ENCODE assay signal across 23 cellular contexts in genomic region chr17:38697061-38697820, GRCh38. TPM values are rescaled to one million over a fixed set of nuclear protein-coding genes. Genes with fewer than 3 reads are reported as not detected.
DNase-seq lines count a peak whose midpoint lies in the region; ATAC-seq lines count a peak whose summit lies in the region.
"Had no signal": no experiment of that assay in that cellular context is flagged by ENCODE, and none has a peak within 500 bp of the region (broad histone marks: within the 10 kb centered on the region; RNA-seq: fewer than 3 reads in every experiment).

No MANE protein-coding gene starts in this region.

- peaks cover 51% of the 10 kb centered on the region for H3K4me1 Mint-ChIP-seq in activated naive CD4-positive, alpha-beta T cell treated with anti-CD3 and anti-CD28 coated beads, Interleukin-2, amount 50 U/mL, for 24 hours
- H3K4me1 Mint-ChIP-seq in activated naive CD8-positive, alpha-beta T cell treated with anti-CD3 and anti-CD28 coated beads for 36 hours = peaks cover 44% of the 10 kb centered on the region
- peaks cover 42% of the 10 kb centered on the region for H3K4me1 Mint-ChIP-seq in stimulated activated memory B cell treated with anti-CD40 and anti-IgM and Interleukin-4, amounts not matched to agents 10 μg/mL and 1 μg/mL and 100 μg/mL, for 72 hours

- H3K36me3 Mint-ChIP-seq in activated naive CD4-positive, alpha-beta T cell treated with anti-CD3 and anti-CD28 coated beads, Interleukin-2, amount 50 U/mL, for 24 hours = peaks cover 3% of the 10 kb centered on the region
- peaks cover 3% of the 10 kb centered on the region for H3K36me3 Mint-ChIP-seq in activated naive CD8-positive, alpha-beta T cell treated with anti-CD3 and anti-CD28 coated beads for 36 hours
- no peaks in the 10 kb centered on the region for H3K36me3 Mint-ChIP-seq in stimulated activated memory B cell treated with anti-CD40 and anti-IgM and Interleukin-4, amounts not matched to agents 10 μg/mL and 1 μg/mL and 100 μg/mL, for 72 hours

- no peaks in the 10 kb centered on the region for H3K27me3 Mint-ChIP-seq in activated naive CD4-positive, alpha-beta T cell treated with anti-CD3 and anti-CD28 coated beads, Interleukin-2, amount 50 U/mL, for 24 hours
- no peaks in the 10 kb centered on the region for H3K27me3 Mint-ChIP-seq in activated naive CD8-positive, alpha-beta T cell treated with anti-CD3 and anti-CD28 coated beads for 36 hours
- H3K27me3 Mint-ChIP-seq in stimulated activated memory B cell treated with anti-CD40 and anti-IgM and Interleukin-4, amounts not matched to agents 10 μg/mL and 1 μg/mL and 100 μg/mL, for 72 hours = no peaks in the 10 kb centered on the region

- DNase-seq in DMS53 (lab: John Stamatoyannopoulos, UW) (peak; percentile 72), DMS53 treated with DMSO at 0.1 percent for 48 hours (lab: John Stamatoyannopoulos, UW; ENCODE audit: unreplicated experiment) (no peak), AG08396 (ENCODE audit: low spot score) (no peak), mucosa of gallbladder (ENCODE audit: low spot score) (no peak)
- no peak for DNase-seq in activated naive CD4-positive, alpha-beta T cell treated with anti-CD3 and anti-CD28 coated beads, Interleukin-2, amount 50 U/mL, for 16 hours
- DNase-seq in activated naive CD8-positive, alpha-beta T cell treated with anti-CD3 and anti-CD28 coated beads for 36 hours = no peak
- DNase-seq: activated CD4-positive, CD25-positive, alpha-beta regulatory T cell; activated CD8-positive, alpha-beta memory T cell treated with anti-CD3 and anti-CD28 coated beads, Interleukin-2, amount 50 U/mL, for 48 hours; BE2C; caudate nucleus; DMS 273 treated with DMSO at 0.1 percent for 48 hours; gastrocnemius medialis; NCI-H1092; NCI-H2081; NCI-H748 treated with DMSO at 0.1 percent for 48 hours; pancreas; PC-3; stimulated activated naive CD8-positive, alpha-beta T cell treated with anti-CD3 and anti-CD28 coated beads, Interleukin-15, Interleukin-2, amounts not matched to agents 100 U/mL and 50 U/mL, for 24 hours; T-helper 9 cell; upper lobe of right lung had no signal

- H3K4me3 Mint-ChIP-seq in activated naive CD4-positive, alpha-beta T cell treated with anti-CD3 and anti-CD28 coated beads, Interleukin-2, amount 50 U/mL, for 24 hours = no peak overlapping the region
- no peak overlapping the region for H3K4me3 Mint-ChIP-seq in activated naive CD8-positive, alpha-beta T cell treated with anti-CD3 and anti-CD28 coated beads for 36 hours
- H3K4me3 Mint-ChIP-seq in stimulated activated memory B cell treated with anti-CD40 and anti-IgM and Interleukin-4, amounts not matched to agents 10 μg/mL and 1 μg/mL and 100 μg/mL, for 72 hours = no peak overlapping the region

- H3K27ac Mint-ChIP-seq in activated naive CD4-positive, alpha-beta T cell treated with anti-CD3 and anti-CD28 coated beads, Interleukin-2, amount 50 U/mL, for 24 hours = peak overlapping the region; percentile 83
- H3K27ac Mint-ChIP-seq in activated naive CD8-positive, alpha-beta T cell treated with anti-CD3 and anti-CD28 coated beads for 36 hours = peak overlapping the region; percentile 39
- H3K27ac Mint-ChIP-seq in stimulated activated memory B cell treated with anti-CD40 and anti-IgM and Interleukin-4, amounts not matched to agents 10 μg/mL and 1 μg/mL and 100 μg/mL, for 72 hours = peak overlapping the region; percentile 1

- ATAC-seq in stimulated activated memory B cell treated with anti-CD40 and anti-IgM and Interleukin-4, amounts not matched to agents 10 μg/mL and 1 μg/mL and 100 μg/mL, for 72 hours = no peak
- ATAC-seq: gastrocnemius medialis; pancreas; PC-3; sciatic nerve; stimulated activated naive CD8-positive, alpha-beta T cell treated with anti-CD3 and anti-CD28 coated beads, Interleukin-15, Interleukin-2, amounts not matched to agents 100 U/mL and 50 U/mL, for 24 hours; upper lobe of right lung had no signal

- no peaks in the 10 kb centered on the region for H3K9me3 Mint-ChIP-seq in activated naive CD4-positive, alpha-beta T cell treated with anti-CD3 and anti-CD28 coated beads, Interleukin-2, amount 50 U/mL, for 24 hours
- H3K9me3 Mint-ChIP-seq in activated naive CD8-positive, alpha-beta T cell treated with anti-CD3 and anti-CD28 coated beads for 36 hours = peaks cover 4% of the 10 kb centered on the region
- peaks cover 6% of the 10 kb centered on the region for H3K9me3 Mint-ChIP-seq in stimulated activated memory B cell treated with anti-CD40 and anti-IgM and Interleukin-4, amounts not matched to agents 10 μg/mL and 1 μg/mL and 100 μg/mL, for 72 hours

RNA-seq across cellular contexts. Expression of gene MLLT6, which starts 7.8 kb away (rescaled TPM):
- 100 to 1,000 TPM; 125 to 130 TPM for total RNA-seq in activated naive CD8-positive, alpha-beta T cell treated with anti-CD3 and anti-CD28 coated beads for 36 hours
- 175 TPM for total RNA-seq in mucosa of gallbladder

RNA-seq across cellular contexts. Expression of gene EPOP, which starts 22.5 kb away (rescaled TPM):
- total RNA-seq in activated naive CD8-positive, alpha-beta T cell treated with anti-CD3 and anti-CD28 coated beads for 36 hours = 10 to 100 TPM; 33.6 to 33.7 TPM
- total RNA-seq in mucosa of gallbladder = 2.8 TPM

RNA-seq across cellular contexts. Expression of gene CISD3, which starts 32.9 kb away (rescaled TPM):
- total RNA-seq in activated naive CD8-positive, alpha-beta T cell treated with anti-CD3 and anti-CD28 coated beads for 36 hours = 10 to 100 TPM; 54.3 to 57.4 TPM
- 51.5 TPM for total RNA-seq in mucosa of gallbladder

RNA-seq across cellular contexts. Expression of gene PCGF2, which starts 50.9 kb away (rescaled TPM):
- under 1 TPM; 0.40 to 0.74 TPM for total RNA-seq in activated naive CD8-positive, alpha-beta T cell treated with anti-CD3 and anti-CD28 coated beads for 36 hours
- total RNA-seq in mucosa of gallbladder = 52.3 TPM

RNA-seq across cellular contexts. Expression of gene PSMB3, which starts 55.3 kb away (rescaled TPM):
- 100 to 1,000 TPM; 284 to 288 TPM for total RNA-seq in activated naive CD8-positive, alpha-beta T cell treated with anti-CD3 and anti-CD28 coated beads for 36 hours
- total RNA-seq in mucosa of gallbladder = 119 TPM

Comparison
In these comparisons a context has a peak if more than half of its experiments do, and no peak if none do; other contexts are left out.
1. H3K27ac Mint-ChIP-seq: peak in every context shown above with its lines; median percentile 83 in activated naive CD4-positive, alpha-beta T cell treated with anti-CD3 and anti-CD28 coated beads, Interleukin-2, amount 50 U/mL, for 24 hours; 39 in activated naive CD8-positive, alpha-beta T cell treated with anti-CD3 and anti-CD28 coated beads for 36 hours; 1 in stimulated activated memory B cell treated with anti-CD40 and anti-IgM and Interleukin-4, amounts not matched to agents 10 μg/mL and 1 μg/mL and 100 μg/mL, for 72 hours.